1 cellular context compared by ENCODE assay signal in the genomic region with DNA sequence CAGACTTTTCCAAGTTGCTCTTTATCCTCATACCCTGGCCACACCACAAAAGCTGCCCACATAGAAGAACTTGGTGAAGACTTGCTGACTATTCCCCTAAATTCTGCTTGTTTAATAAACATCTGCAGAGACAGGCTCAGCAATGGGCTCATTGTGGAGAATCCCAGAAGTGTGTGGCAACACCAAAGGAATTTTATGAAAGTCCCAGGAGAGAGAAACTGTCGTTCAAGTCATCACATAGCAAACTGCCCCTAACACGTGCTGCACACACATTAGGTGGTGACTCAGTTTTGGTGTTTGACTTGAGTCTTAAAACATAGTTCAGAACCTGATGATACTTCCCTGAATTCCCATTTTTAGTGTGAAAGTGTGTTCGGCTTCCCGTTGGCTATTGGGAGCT.
TF ChIP-seq lines count a peak whose summit lies in the region.

No MANE protein-coding gene starts in this region.

TF ChIP-seq in GM23338, 12 proteins besides CTCF, POLR2A, EP300 and RAD21 (continued from another document):
- TF ChIP-seq, protein P1, sequence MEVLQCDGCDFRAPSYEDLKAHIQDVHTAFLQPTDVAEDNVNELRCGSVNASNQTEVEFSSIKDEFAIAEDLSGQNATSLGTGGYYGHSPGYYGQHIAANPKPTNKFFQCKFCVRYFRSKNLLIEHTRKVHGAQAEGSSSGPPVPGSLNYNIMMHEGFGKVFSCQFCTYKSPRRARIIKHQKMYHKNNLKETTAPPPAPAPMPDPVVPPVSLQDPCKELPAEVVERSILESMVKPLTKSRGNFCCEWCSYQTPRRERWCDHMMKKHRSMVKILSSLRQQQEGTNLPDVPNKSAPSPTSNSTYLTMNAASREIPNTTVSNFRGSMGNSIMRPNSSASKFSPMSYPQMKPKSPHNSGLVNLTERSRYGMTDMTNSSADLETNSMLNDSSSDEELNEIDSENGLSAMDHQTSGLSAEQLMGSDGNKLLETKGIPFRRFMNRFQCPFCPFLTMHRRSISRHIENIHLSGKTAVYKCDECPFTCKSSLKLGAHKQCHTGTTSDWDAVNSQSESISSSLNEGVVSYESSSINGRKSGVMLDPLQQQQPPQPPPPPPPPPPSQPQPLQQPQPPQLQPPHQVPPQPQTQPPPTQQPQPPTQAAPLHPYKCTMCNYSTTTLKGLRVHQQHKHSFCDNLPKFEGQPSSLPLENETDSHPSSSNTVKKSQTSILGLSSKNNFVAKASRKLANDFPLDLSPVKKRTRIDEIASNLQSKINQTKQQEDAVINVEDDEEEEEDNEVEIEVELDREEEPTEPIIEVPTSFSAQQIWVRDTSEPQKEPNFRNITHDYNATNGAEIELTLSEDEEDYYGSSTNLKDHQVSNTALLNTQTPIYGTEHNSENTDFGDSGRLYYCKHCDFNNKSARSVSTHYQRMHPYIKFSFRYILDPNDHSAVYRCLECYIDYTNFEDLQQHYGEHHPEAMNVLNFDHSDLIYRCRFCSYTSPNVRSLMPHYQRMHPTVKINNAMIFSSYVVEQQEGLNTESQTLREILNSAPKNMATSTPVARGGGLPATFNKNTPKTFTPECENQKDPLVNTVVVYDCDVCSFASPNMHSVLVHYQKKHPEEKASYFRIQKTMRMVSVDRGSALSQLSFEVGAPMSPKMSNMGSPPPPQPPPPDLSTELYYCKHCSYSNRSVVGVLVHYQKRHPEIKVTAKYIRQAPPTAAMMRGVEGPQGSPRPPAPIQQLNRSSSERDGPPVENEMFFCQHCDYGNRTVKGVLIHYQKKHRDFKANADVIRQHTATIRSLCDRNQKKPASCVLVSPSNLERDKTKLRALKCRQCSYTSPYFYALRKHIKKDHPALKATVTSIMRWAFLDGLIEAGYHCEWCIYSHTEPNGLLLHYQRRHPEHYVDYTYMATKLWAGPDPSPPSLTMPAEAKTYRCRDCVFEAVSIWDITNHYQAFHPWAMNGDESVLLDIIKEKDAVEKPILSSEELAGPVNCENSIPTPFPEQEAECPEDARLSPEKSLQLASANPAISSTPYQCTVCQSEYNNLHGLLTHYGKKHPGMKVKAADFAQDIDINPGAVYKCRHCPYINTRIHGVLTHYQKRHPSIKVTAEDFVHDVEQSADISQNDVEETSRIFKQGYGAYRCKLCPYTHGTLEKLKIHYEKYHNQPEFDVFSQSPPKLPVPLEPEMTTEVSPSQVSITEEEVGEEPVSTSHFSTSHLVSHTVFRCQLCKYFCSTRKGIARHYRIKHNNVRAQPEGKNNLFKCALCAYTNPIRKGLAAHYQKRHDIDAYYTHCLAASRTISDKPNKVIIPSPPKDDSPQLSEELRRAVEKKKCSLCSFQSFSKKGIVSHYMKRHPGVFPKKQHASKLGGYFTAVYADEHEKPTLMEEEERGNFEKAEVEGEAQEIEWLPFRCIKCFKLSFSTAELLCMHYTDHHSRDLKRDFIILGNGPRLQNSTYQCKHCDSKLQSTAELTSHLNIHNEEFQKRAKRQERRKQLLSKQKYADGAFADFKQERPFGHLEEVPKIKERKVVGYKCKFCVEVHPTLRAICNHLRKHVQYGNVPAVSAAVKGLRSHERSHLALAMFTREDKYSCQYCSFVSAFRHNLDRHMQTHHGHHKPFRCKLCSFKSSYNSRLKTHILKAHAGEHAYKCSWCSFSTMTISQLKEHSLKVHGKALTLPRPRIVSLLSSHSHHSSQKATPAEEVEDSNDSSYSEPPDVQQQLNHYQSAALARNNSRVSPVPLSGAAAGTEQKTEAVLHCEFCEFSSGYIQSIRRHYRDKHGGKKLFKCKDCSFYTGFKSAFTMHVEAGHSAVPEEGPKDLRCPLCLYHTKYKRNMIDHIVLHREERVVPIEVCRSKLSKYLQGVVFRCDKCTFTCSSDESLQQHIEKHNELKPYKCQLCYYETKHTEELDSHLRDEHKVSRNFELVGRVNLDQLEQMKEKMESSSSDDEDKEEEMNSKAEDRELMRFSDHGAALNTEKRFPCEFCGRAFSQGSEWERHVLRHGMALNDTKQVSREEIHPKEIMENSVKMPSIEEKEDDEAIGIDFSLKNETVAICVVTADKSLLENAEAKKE (CRISPR knock-in tag; IDR thresholded peaks at IDR 0.05): no peak
- no peak for TF ChIP-seq ZNF331 (CRISPR knock-in tag; IDR thresholded peaks at IDR 0.05; ENCODE audit: low read depth)
- no peak for TF ChIP-seq EZH2 (IDR thresholded peaks at IDR 0.05; ENCODE audit: low read depth, unreplicated experiment)
- TF ChIP-seq JUNB (IDR thresholded peaks at IDR 0.05; ENCODE audit: unreplicated experiment): no peak
- no peak for TF ChIP-seq CREB1 (CRISPR knock-in tag; IDR thresholded peaks at IDR 0.05; ENCODE audit: low read depth)
- TF ChIP-seq POLR2AphosphoS5 (IDR thresholded peaks at IDR 0.05; ENCODE audit: low read depth): no peak
- TF ChIP-seq, protein P2, sequence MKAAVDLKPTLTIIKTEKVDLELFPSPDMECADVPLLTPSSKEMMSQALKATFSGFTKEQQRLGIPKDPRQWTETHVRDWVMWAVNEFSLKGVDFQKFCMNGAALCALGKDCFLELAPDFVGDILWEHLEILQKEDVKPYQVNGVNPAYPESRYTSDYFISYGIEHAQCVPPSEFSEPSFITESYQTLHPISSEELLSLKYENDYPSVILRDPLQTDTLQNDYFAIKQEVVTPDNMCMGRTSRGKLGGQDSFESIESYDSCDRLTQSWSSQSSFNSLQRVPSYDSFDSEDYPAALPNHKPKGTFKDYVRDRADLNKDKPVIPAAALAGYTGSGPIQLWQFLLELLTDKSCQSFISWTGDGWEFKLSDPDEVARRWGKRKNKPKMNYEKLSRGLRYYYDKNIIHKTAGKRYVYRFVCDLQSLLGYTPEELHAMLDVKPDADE (IDR thresholded peaks at IDR 0.05): no peak
